ENCODE assay signal across 9 cellular contexts in the genomic region with DNA sequence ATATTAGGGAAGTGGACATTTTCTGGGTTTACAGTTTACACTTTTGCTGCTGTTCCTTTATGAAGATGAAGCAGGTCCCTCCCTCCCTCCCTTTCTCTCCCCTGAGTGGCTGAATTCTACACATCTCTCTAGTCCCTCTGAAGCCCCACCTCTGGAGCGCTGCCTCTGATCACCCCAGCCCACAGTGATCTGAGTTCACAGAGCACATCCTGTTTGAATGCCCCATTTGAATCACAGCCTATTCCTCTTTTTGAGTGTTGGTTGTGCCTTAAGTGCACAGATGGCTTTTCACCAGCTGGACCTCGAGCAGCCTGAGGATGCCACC.
DNase-seq lines count a peak whose midpoint lies in the region; ATAC-seq, FAIRE-seq and TF ChIP-seq lines count a peak whose summit lies in the region.
"Had no signal": no experiment of that assay in that cellular context is flagged by ENCODE, and none has a peak within 500 bp of the region (broad histone marks: within the 10 kb centered on the region; RNA-seq: fewer than 3 reads in every experiment).

No MANE protein-coding gene starts in this region.

- H3K4me1 ChIP-seq in K562 (replicated peaks in 1 of 2; ENCODE audit: control insufficient read depth in 2 of 2, insufficient read depth in 2 of 2, low read length in 2 of 2) (peaks cover 14 to 35% of the 10 kb centered on the region in 2 experiments), small intestine (ENCODE audit: control insufficient read depth in 2 of 2, insufficient read depth in 1 of 2, low read depth in 1 of 2, low read length in 1 of 2) (peaks cover 0 to 9% of the 10 kb centered on the region in 2 donors), GM23248 (ENCODE audit: insufficient read depth) (peaks cover 15% of the 10 kb centered on the region)

- in situ Hi-C loops in K562 (cut with MboI), result no loop called here
- in situ Hi-C loops in GM23248 (cut with MboI), result loop anchor here (10.0 kb wide), 1 partner anchor 131 kb away; a partner anchor contains a TSS

- BruUV-seq in K562 (replicated peaks; lab: Mats Ljungman, UMichigan), result no TSS peak

- H3K79me2 ChIP-seq in K562 (ENCODE audit: control insufficient read depth, insufficient read depth, low read length), result no peaks in the 10 kb centered on the region
- peaks cover 50% of the 10 kb centered on the region for H3K79me2 ChIP-seq in GM23248 (ENCODE audit: insufficient read depth)

- no peaks in the 10 kb centered on the region for H3K9me3 ChIP-seq in K562 (replicated peaks; ENCODE audit: control insufficient read depth, insufficient read depth, low read depth, low read length)
- no peaks in the 10 kb centered on the region for H3K9me3 ChIP-seq in small intestine (ENCODE audit: control insufficient read depth, low read depth)
- no peaks in the 10 kb centered on the region for H3K9me3 ChIP-seq in GM23248 (ENCODE audit: low read depth)

- CTCF ChIA-PET in K562 (lab: Yijun Ruan, JAX; ENCODE audit: low intra/inter-chr PET ratio), result no interaction called here

- no peaks in the 10 kb centered on the region for H3K9me1 ChIP-seq in K562 (ENCODE audit: control insufficient read depth, insufficient read depth, low read length)

- H2AFZ ChIP-seq in K562 (ENCODE audit: low read depth, low read length) (no peak overlapping the region), GM23248 (no peak overlapping the region)

- peaks cover 50% of the 10 kb centered on the region for H3F3A ChIP-seq in GM23248 (ENCODE audit: insufficient read depth)

- ATAC-seq in K562, result peak; percentile 65

- H3K27ac ChIP-seq in K562 (ENCODE audit: extremely low read depth, low read depth, low read length) (no peak overlapping the region), small intestine (ENCODE audit: low read depth in 1 of 2, low read length in 1 of 2) (peak overlapping the region; percentile 49 to 67), GM23248 (no peak overlapping the region)

- POLR2A ChIA-PET in K562 (lab: Yijun Ruan, JAX), result interaction anchor here (1.5 kb wide), 1 partner anchor 189 kb away, joined by 4 read pairs; no protein-coding TSS in a partner anchor

- TF ChIP-seq RAD21 in K562 (CRISPR knock-in tag; conservative IDR thresholded peaks at IDR 0.05 in 1 of 2, IDR thresholded peaks at IDR 0.05 in 1 of 2), result no peak

- intact Hi-C loops in K562 (cut with micrococcal nuclease), result no loop called here

- H3K9ac ChIP-seq in K562 (ENCODE audit: insufficient read depth in 1 of 2, low read depth in 2 of 2, low read length in 2 of 2), result no peak overlapping the region; a peak in 1 of 4 replicates
- H3K9ac ChIP-seq in GM23248, result no peak overlapping the region

- TF ChIP-seq POLR2A in K562 (conservative IDR thresholded peaks at IDR 0.05), result no peak

- H4K20me1 ChIP-seq in K562 (replicated peaks; ENCODE audit: control insufficient read depth, insufficient read depth, low read length), result no peaks in the 10 kb centered on the region
- no peaks in the 10 kb centered on the region for H4K20me1 ChIP-seq in GM23248 (ENCODE audit: insufficient read depth)

- H3K4me3 ChIP-seq in K562 (no peak overlapping the region), small intestine (ENCODE audit: low read depth in 1 of 2, low read length in 2 of 2) (no peak overlapping the region), H7 (ENCODE audit: insufficient read depth, low read depth, low read length) (no peak overlapping the region), GM23248 (no peak overlapping the region)

- no peak for FAIRE-seq in K562 (lab: Jason Lieb, UNC)
- FAIRE-seq in small intestine (lab: Jason Lieb, UNC), result no peak
- FAIRE-seq: TTC549 had no signal

- TF ChIP-seq EP300 in K562 (IDR thresholded peaks at IDR 0.05; ENCODE audit: low read length), result no peak

- no peaks in the 10 kb centered on the region; a peak in 1 of 5 replicates for H3K27me3 ChIP-seq in K562 (ENCODE audit: control insufficient read depth in 2 of 2, insufficient read depth in 2 of 2, low read length in 2 of 2)
- no peaks in the 10 kb centered on the region for H3K27me3 ChIP-seq in small intestine (ENCODE audit: control insufficient read depth in 2 of 2, insufficient read depth in 2 of 2, low read length in 2 of 2)
- H3K27me3 ChIP-seq in H7 (ENCODE audit: control insufficient read depth, insufficient read depth, low read length), result no peaks in the 10 kb centered on the region
- no peaks in the 10 kb centered on the region for H3K27me3 ChIP-seq in GM23248 (replicated peaks; ENCODE audit: insufficient read depth)

- no peak for TF ChIP-seq CTCF in K562 (IDR thresholded peaks at IDR 0.05 in 2 of 3, conservative IDR thresholded peaks at IDR 0.05 in 1 of 3; ENCODE audit: insufficient read depth in 2 of 3, low read depth in 1 of 3, low read length in 3 of 3)

- 8% methylated on average over 2 of the region's 2 CpGs for WGBS in K562 (ENCODE audit: insufficient coverage, low coverage, missing lambda C conversion rate)
- 42 to 46% (median 42%) methylated on average over 2 of the region's 2 CpGs for WGBS in small intestine, 3 donors
- 70 to 72% methylated on average over 2 of the region's 2 CpGs for WGBS in GM23248 (ENCODE audit: low coverage in 1 of 2, low lambda C conversion rate in 2 of 2, missing lambda C conversion rate in 2 of 2), 2 experiments

- H3K9me2 ChIP-seq in GM23248 (ENCODE audit: insufficient read depth), result no peaks in the 10 kb centered on the region

- peak; percentile 42 for DNase-seq in stimulated activated CD4-positive, alpha-beta T cell treated with anti-CD3 and anti-CD28 coated beads, Interleukin-1b, Interleukin-23, amount 100 ng/mL, for 48 hours
- DNase-seq in stimulated activated CD4-positive, alpha-beta T cell treated with anti-CD3 and anti-CD28 coated beads, Interleukin-4, amount 100 ng/mL, for 24 hours, result no peak
- peak; percentile 55 for DNase-seq in NCI-H2107 treated with DMSO at 0.1 percent for 48 hours (lab: John Stamatoyannopoulos, UW; ENCODE audit: unreplicated experiment)
- DNase-seq in K562 (ENCODE audit: extremely low read depth in 1 of 4, low spot score in 3 of 4), result peak in 3 of 4 experiments; percentile 25 to 41 (median 32)
- no peak for DNase-seq in small intestine
- DNase-seq in H7, result no peak
- DNase-seq in GM23248, result no peak
- no peak for DNase-seq in GF-D8 (lab: John Stamatoyannopoulos, UW)

- no peaks in the 10 kb centered on the region for H3K36me3 ChIP-seq in K562 (ENCODE audit: control insufficient read depth, insufficient read depth, low read length)
- H3K36me3 ChIP-seq in small intestine (ENCODE audit: control insufficient read depth in 2 of 2, insufficient read depth in 2 of 2, low read length in 2 of 2), result no peaks in the 10 kb centered on the region
- no peaks in the 10 kb centered on the region; the same call in 1 of the 2 replicates for H3K36me3 ChIP-seq in H7 (replicated peaks; ENCODE audit: control insufficient read depth, insufficient read depth, low read length)
- peaks cover 37% of the 10 kb centered on the region for H3K36me3 ChIP-seq in GM23248 (ENCODE audit: low read depth)

- H3K4me2 ChIP-seq in K562 (ENCODE audit: insufficient read depth, low read length) (peak overlapping the region; percentile 0; the same call in 1 of the 2 replicates), GM23248 (ENCODE audit: unreplicated experiment) (no peak overlapping the region)

TF ChIP-seq in K562, 482 proteins besides CTCF, POLR2A, EP300 and RAD21:
- no peak for TF ChIP-seq NFE2 (IDR thresholded peaks at IDR 0.05; ENCODE audit: low read depth)
- no peak for TF ChIP-seq FOXJ3 (CRISPR knock-in tag; IDR thresholded peaks at IDR 0.05)
- TF ChIP-seq NFIX (CRISPR knock-in tag; IDR thresholded peaks at IDR 0.05; ENCODE audit: low read depth), result no peak
- no peak for TF ChIP-seq NFIC (IDR thresholded peaks at IDR 0.05)
- TF ChIP-seq, protein P1, sequence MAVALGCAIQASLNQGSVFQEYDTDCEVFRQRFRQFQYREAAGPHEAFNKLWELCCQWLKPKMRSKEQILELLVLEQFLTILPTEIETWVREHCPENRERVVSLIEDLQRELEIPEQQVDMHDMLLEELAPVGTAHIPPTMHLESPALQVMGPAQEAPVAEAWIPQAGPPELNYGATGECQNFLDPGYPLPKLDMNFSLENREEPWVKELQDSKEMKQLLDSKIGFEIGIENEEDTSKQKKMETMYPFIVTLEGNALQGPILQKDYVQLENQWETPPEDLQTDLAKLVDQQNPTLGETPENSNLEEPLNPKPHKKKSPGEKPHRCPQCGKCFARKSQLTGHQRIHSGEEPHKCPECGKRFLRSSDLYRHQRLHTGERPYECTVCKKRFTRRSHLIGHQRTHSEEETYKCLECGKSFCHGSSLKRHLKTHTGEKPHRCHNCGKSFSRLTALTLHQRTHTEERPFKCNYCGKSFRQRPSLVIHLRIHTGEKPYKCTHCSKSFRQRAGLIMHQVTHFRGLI (CRISPR knock-in tag; IDR thresholded peaks at IDR 0.05), result no peak

Comparison
In these comparisons a context has a peak if more than half of its experiments do, and no peak if none do; other contexts are left out.
1. DNase-seq: peak in stimulated activated CD4-positive, alpha-beta T cell treated with anti-CD3 and anti-CD28 coated beads, Interleukin-1b, Interleukin-23, amount 100 ng/mL, for 48 hours (single experiment), NCI-H2107 treated with DMSO at 0.1 percent for 48 hours (single experiment) and K562 (3 of 4); none in stimulated activated CD4-positive, alpha-beta T cell treated with anti-CD3 and anti-CD28 coated beads, Interleukin-4, amount 100 ng/mL, for 24 hours (single experiment), small intestine (single experiment), H7 (single experiment), GM23248 (single experiment) and GF-D8 (single experiment).
2. H3K27ac ChIP-seq: peak in small intestine (2 of 2); none in K562 (single experiment) and GM23248 (single experiment).